In the genomic region with DNA sequence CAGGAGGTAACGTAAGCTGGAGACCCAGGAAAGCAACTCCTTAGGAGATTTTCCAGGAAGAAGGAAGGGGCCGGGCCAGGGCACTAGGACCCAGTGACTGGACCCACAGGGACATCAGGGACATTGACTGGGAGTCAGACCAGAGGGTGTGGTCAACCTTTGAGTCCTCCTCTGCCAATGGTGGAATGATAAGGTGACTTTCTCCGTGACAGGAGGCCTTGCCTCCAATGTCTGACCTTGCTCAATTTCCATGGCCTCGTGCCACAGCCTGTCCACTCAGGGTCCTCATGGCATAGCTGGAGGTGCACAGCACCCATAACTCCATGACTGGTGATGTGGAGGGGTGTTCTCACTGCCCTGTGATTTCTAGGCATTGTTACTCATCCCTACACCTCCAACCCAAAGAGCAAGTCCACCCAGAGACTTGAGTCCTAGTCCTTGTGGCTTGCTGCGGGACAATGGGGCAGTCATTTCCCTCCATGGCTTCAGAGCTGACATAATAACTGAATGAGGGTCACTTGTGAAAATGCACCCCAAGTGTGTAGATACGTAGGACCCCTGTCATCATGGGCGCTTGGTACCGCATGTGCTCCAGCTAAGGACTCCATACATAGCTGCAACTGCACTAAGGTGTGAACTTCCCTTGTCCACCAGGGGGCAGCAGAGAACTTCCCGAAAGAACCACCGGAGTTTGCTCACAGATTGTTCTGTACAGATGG, we compare ENCODE assay signal across 1 cellular context.
TF ChIP-seq lines count a peak whose summit lies in the region.

No MANE protein-coding gene starts in this region.

TF ChIP-seq in H1, 55 proteins besides CTCF, POLR2A, EP300 and RAD21:
- TF ChIP-seq JUND (IDR thresholded peaks at IDR 0.05; ENCODE audit: low read length), result peak; percentile 5; the same call in 1 of the 2 replicates
- TF ChIP-seq TBP (IDR thresholded peaks at IDR 0.05; ENCODE audit: low read depth, low read length), result no peak
- peak; percentile 66; the same call in 1 of the 2 replicates for TF ChIP-seq YY1 (IDR thresholded peaks at IDR 0.05; ENCODE audit: low read depth, low read length)
- TF ChIP-seq, protein P1, sequence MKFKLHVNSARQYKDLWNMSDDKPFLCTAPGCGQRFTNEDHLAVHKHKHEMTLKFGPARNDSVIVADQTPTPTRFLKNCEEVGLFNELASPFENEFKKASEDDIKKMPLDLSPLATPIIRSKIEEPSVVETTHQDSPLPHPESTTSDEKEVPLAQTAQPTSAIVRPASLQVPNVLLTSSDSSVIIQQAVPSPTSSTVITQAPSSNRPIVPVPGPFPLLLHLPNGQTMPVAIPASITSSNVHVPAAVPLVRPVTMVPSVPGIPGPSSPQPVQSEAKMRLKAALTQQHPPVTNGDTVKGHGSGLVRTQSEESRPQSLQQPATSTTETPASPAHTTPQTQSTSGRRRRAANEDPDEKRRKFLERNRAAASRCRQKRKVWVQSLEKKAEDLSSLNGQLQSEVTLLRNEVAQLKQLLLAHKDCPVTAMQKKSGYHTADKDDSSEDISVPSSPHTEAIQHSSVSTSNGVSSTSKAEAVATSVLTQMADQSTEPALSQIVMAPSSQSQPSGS (IDR thresholded peaks at IDR 0.05; ENCODE audit: low read length), result 0 out of 2 replicates have a peak, but pooled peaks have one; percentile 27
- TF ChIP-seq, protein P2, sequence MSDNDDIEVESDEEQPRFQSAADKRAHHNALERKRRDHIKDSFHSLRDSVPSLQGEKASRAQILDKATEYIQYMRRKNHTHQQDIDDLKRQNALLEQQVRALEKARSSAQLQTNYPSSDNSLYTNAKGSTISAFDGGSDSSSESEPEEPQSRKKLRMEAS (IDR thresholded peaks at IDR 0.05), result peak; percentile 90
- TF ChIP-seq, protein P3, sequence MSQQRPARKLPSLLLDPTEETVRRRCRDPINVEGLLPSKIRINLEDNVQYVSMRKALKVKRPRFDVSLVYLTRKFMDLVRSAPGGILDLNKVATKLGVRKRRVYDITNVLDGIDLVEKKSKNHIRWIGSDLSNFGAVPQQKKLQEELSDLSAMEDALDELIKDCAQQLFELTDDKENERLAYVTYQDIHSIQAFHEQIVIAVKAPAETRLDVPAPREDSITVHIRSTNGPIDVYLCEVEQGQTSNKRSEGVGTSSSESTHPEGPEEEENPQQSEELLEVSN (IDR thresholded peaks at IDR 0.05), result peak; percentile 81
